In the genomic region with DNA sequence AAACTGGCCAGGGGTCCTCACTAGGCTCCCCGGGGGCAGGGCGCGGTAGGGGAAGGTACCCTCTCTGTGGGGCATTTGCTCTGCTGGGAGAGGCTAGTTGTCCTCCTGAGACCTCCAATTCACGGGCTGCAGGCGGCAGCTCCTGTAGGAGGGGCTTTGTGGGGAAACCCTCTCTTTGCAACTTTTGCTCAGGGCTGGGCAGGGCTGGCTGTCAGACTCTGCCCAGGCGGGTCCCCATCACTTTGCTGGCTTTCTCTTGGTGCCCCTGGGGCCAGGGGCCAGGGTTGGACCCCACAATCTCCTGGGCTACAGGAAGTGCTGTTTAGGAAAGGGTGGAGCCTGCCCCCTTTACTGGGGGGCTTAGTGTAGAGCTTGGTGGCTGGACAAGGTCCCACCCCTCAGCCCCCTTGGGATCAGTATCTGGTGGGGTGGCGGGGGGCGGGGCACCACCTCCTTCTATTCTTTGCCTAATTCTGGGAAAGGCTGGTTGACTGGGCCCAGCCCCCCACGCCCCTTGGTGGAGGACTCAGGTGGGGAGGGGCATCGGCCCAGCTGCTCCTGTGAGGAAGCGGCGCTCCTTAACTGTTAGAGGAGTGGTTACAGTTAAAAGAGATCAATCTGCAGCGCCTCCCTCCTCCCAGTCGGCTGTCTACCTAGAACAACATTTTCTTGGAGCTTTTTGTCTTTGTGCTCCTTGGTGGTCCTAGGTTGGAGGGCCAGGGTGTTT, we compare ENCODE assay signal across 9 cellular contexts.
DNase-seq lines count a peak whose midpoint lies in the region; ATAC-seq and TF ChIP-seq lines count a peak whose summit lies in the region.
"Had no signal": no experiment of that assay in that cellular context is flagged by ENCODE, and none has a peak within 500 bp of the region (broad histone marks: within the 10 kb centered on the region; RNA-seq: fewer than 3 reads in every experiment).

No MANE protein-coding gene starts in this region.

- no peaks in the 10 kb centered on the region for H3K27me3 ChIP-seq in osteoblast (ENCODE audit: insufficient read depth, low read length)

- H4K20me1 ChIP-seq in osteoblast (ENCODE audit: insufficient read depth, low read length), result no peaks in the 10 kb centered on the region

- no peaks in the 10 kb centered on the region for H3K79me2 ChIP-seq in osteoblast (ENCODE audit: insufficient read depth, low read length)

- no peaks in the 10 kb centered on the region for H3K4me1 ChIP-seq in osteoblast (ENCODE audit: insufficient read depth, low read length)

- DNase-seq in ELF-1 (ENCODE audit: low read depth, low spot score), result peak; percentile 6
- DNase-seq in left ventricle myocardium superior, result no peak
- DNase-seq in osteoblast (ENCODE audit: insufficient read length, low spot score, missing footprints), result peak; percentile 39
- DNase-seq in glomerular visceral epithelial cell (ENCODE audit: extremely low spot score), result no peak
- DNase-seq in GM03348 (ENCODE audit: low spot score), result no peak
- no peak for DNase-seq in GOT3 (lab: John Stamatoyannopoulos, UW)
- no peak for DNase-seq in SIG-M5 (lab: John Stamatoyannopoulos, UW)
- DNase-seq: dermis blood vessel endothelial cell had no signal

- no peak for TF ChIP-seq CTCF in osteoblast (IDR thresholded peaks at IDR 0.05; ENCODE audit: extremely low read depth, low read depth, low read length)

- no peak overlapping the region for H3K4me3 ChIP-seq in osteoblast (ENCODE audit: insufficient read depth, low read length)

- H3K36me3 ChIP-seq in osteoblast (ENCODE audit: insufficient read depth, low read length), result no peaks in the 10 kb centered on the region

- peak; percentile 83 for ATAC-seq in SK-N-SH treated with all-trans-retinoic acid at 6 μM for 48 hours
- peak; percentile 46 for ATAC-seq in left ventricle myocardium superior

- H3K27ac ChIP-seq in osteoblast (ENCODE audit: low read depth, low read length), result no peak overlapping the region

- no peak overlapping the region for H3K4me2 ChIP-seq in osteoblast (ENCODE audit: insufficient read depth, low read length)

- no peaks in the 10 kb centered on the region for H3K9me3 ChIP-seq in osteoblast (ENCODE audit: low read depth, low read length)

- intact Hi-C loops in left ventricle myocardium superior (cut with micrococcal nuclease), result no loop called here

- H2AFZ ChIP-seq in osteoblast (ENCODE audit: low read length), result no peak overlapping the region

TF ChIP-seq in SK-N-SH treated with all-trans-retinoic acid at 6 μM for 48 hours, 23 proteins besides CTCF, POLR2A, EP300 and RAD21:
- TF ChIP-seq POU6F1 (CRISPR knock-in tag; IDR thresholded peaks at IDR 0.05; ENCODE audit: borderline replicate concordance, low read depth), result no peak
- TF ChIP-seq ZC3H10 (CRISPR knock-in tag; IDR thresholded peaks at IDR 0.05), result no peak
- no peak for TF ChIP-seq ZNF8 (CRISPR knock-in tag; IDR thresholded peaks at IDR 0.05)
- TF ChIP-seq CSRNP3 (CRISPR knock-in tag; IDR thresholded peaks at IDR 0.05), result no peak
- TF ChIP-seq GLIS3 (CRISPR knock-in tag; IDR thresholded peaks at IDR 0.05), result no peak
- no peak for TF ChIP-seq TSHZ2 (CRISPR knock-in tag; IDR thresholded peaks at IDR 0.05)
- no peak for TF ChIP-seq RARB (CRISPR knock-in tag; IDR thresholded peaks at IDR 0.05)
- TF ChIP-seq ARNTL (CRISPR knock-in tag; IDR thresholded peaks at IDR 0.05; ENCODE audit: borderline replicate concordance, low read depth), result no peak
- TF ChIP-seq ZNF565 (CRISPR knock-in tag; conservative IDR thresholded peaks at IDR 0.05; ENCODE audit: low read depth), result no peak
- no peak for TF ChIP-seq ZFP30 (CRISPR knock-in tag; IDR thresholded peaks at IDR 0.05)
- TF ChIP-seq ZFP3 (CRISPR knock-in tag; IDR thresholded peaks at IDR 0.05), result no peak
- TF ChIP-seq ZNF70 (CRISPR knock-in tag; IDR thresholded peaks at IDR 0.05), result no peak
- no peak for TF ChIP-seq TOX (CRISPR knock-in tag; IDR thresholded peaks at IDR 0.05; ENCODE audit: borderline replicate concordance)
- no peak for TF ChIP-seq TCF4 (CRISPR knock-in tag; IDR thresholded peaks at IDR 0.05; ENCODE audit: borderline replicate concordance)
- no peak for TF ChIP-seq ESRRG (CRISPR knock-in tag; IDR thresholded peaks at IDR 0.05)
- no peak for TF ChIP-seq OSR1 (CRISPR knock-in tag; IDR thresholded peaks at IDR 0.05)

Comparison
In these comparisons a context has a peak if more than half of its experiments do, and no peak if none do; other contexts are left out.
1. DNase-seq: peak in ELF-1 (single experiment) and osteoblast (single experiment); none in left ventricle myocardium superior (single experiment), glomerular visceral epithelial cell (single experiment), GM03348 (single experiment), GOT3 (single experiment) and SIG-M5 (single experiment).